ENCODE assay signal across 14 cellular contexts in the genomic region with DNA sequence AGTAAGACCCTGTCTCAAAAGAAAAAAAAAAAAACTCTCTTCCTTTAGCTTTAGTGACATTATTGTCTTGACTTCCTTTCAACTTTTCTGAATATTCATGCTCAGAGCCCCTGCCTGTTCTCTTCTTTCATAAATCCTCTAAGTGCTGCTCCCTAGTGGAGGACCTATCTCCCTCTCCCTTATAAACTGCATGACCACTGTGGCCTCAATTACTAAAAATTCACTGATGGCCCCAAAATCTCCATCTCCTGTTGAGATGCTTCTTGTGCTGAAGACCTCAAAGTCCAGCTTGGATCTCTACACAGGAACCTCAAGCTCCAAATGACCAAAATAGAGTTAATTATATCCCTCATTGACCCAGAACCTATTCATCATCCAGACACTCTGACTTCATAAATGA. TPM values are rescaled to one million over a fixed set of nuclear protein-coding genes. Genes with fewer than 3 reads are reported as not detected.
DNase-seq lines count a peak whose midpoint lies in the region; ATAC-seq, FAIRE-seq and TF ChIP-seq lines count a peak whose summit lies in the region.
"Had no signal": no experiment of that assay in that cellular context is flagged by ENCODE, and none has a peak within 500 bp of the region (broad histone marks: within the 10 kb centered on the region; RNA-seq: fewer than 3 reads in every experiment).

No MANE protein-coding gene starts in this region.

- H3K4me1 ChIP-seq in GM23338 (ENCODE audit: insufficient read depth) (no peaks in the 10 kb centered on the region), lung (ENCODE audit: control insufficient read depth in 2 of 2, insufficient read depth in 2 of 2, low read length in 2 of 2) (no peaks in the 10 kb centered on the region), kidney (ENCODE audit: control insufficient read depth in 1 of 2, insufficient read depth in 1 of 2, low read depth in 1 of 2, low read length in 2 of 2) (no peaks in the 10 kb centered on the region)

- no peaks in the 10 kb centered on the region for H3K9me3 Mint-ChIP-seq in GM23338
- H3K9me3 Mint-ChIP-seq: stimulated activated naive CD8-positive, alpha-beta T cell treated with anti-CD3 and anti-CD28 coated beads, Interleukin-15, Interleukin-2, amounts not matched to agents 100 ng/mL and 50 ng/mL, for 24 hours had no signal

- H3K9me3 ChIP-seq in lung (ENCODE audit: control insufficient read depth in 2 of 2, insufficient read depth in 1 of 2, low read length in 1 of 2) (peaks cover 0 to 2% of the 10 kb centered on the region in 2 donors), kidney (ENCODE audit: control insufficient read depth in 1 of 2, low read length in 2 of 2) (no peaks in the 10 kb centered on the region)

- no peaks in the 10 kb centered on the region for H3F3A ChIP-seq in GM23338 (replicated peaks; ENCODE audit: low read depth)

- H3K4me2 ChIP-seq in GM23338 = no peak overlapping the region

- no peak overlapping the region for H3K4me3 ChIP-seq in GM23338
- H3K4me3 ChIP-seq in lung = no peak overlapping the region
- no peak overlapping the region for H3K4me3 ChIP-seq in kidney (ENCODE audit: low read length in 2 of 2)

- no peak overlapping the region for H3K27ac Mint-ChIP-seq in GM23338
- H3K27ac Mint-ChIP-seq: stimulated activated naive CD8-positive, alpha-beta T cell treated with anti-CD3 and anti-CD28 coated beads, Interleukin-15, Interleukin-2, amounts not matched to agents 100 ng/mL and 50 ng/mL, for 24 hours had no signal

- peaks cover 6% of the 10 kb centered on the region; the same call in 2 of the 3 replicates for H3K4me1 Mint-ChIP-seq in GM23338

- H3K27ac ChIP-seq in GM23338 (ENCODE audit: low read depth) (no peak overlapping the region), lung (ENCODE audit: low read depth in 1 of 2, low read length in 1 of 2) (no peak overlapping the region), kidney (ENCODE audit: low read depth in 2 of 2, low read length in 2 of 2) (no peak overlapping the region)
- H3K27ac ChIP-seq: RWPE1 had no signal

- peaks cover 5% of the 10 kb centered on the region for H3K27me3 Mint-ChIP-seq in GM23338 (ENCODE audit: insufficient read depth, low read depth, poor library complexity)
- H3K27me3 Mint-ChIP-seq: stimulated activated naive CD8-positive, alpha-beta T cell treated with anti-CD3 and anti-CD28 coated beads, Interleukin-15, Interleukin-2, amounts not matched to agents 100 ng/mL and 50 ng/mL, for 24 hours had no signal

- H2AFZ ChIP-seq in GM23338 = 0 out of 2 replicates have a peak overlapping the region, but pooled peaks have one; percentile 0

- no peak overlapping the region for H3K4me3 Mint-ChIP-seq in GM23338
- H3K4me3 Mint-ChIP-seq: stimulated activated naive CD8-positive, alpha-beta T cell treated with anti-CD3 and anti-CD28 coated beads, Interleukin-15, Interleukin-2, amounts not matched to agents 100 ng/mL and 50 ng/mL, for 24 hours had no signal

- H3K36me3 Mint-ChIP-seq in GM23338 (ENCODE audit: low read depth) = no peaks in the 10 kb centered on the region

- H3K79me2 ChIP-seq in GM23338 (replicated peaks; ENCODE audit: insufficient read depth) = no peaks in the 10 kb centered on the region

- H4K20me1 ChIP-seq in GM23338 (replicated peaks; ENCODE audit: insufficient read depth) = no peaks in the 10 kb centered on the region

- intact Hi-C loops in kidney (cut with DNase I) = no loop called here

- ATAC-seq in GM23338 (peak; percentile 62), lung (ENCODE audit: insufficient read depth, low FRiP score) (no peak)

- no peaks in the 10 kb centered on the region for H3K36me3 ChIP-seq in GM23338 (ENCODE audit: insufficient read depth)
- H3K36me3 ChIP-seq in lung (ENCODE audit: control insufficient read depth in 2 of 2, insufficient read depth in 2 of 2, low read length in 2 of 2) = no peaks in the 10 kb centered on the region
- no peaks in the 10 kb centered on the region for H3K36me3 ChIP-seq in kidney (ENCODE audit: control insufficient read depth in 1 of 2, insufficient read depth in 2 of 2, low read length in 2 of 2)

- no peaks in the 10 kb centered on the region for H3K27me3 ChIP-seq in GM23338 (ENCODE audit: insufficient read depth)
- no peaks in the 10 kb centered on the region for H3K27me3 ChIP-seq in lung (ENCODE audit: control insufficient read depth, insufficient read depth)

- in situ Hi-C loops in SK-MEL-5 (cut with HindIII; ENCODE audit: low pct_unique_long_range_greater_than_20kb, low sequenced_read_pairs) = no loop called here

- DNase-seq in ELR (ENCODE audit: low read depth) = peak; percentile 5
- peak; percentile 61 for DNase-seq in GM23338 (ENCODE audit: low spot score)
- DNase-seq in SK-MEL-5 (ENCODE audit: low read depth, low spot score) = peak; percentile 56
- DNase-seq in lung (ENCODE audit: low spot score) = no peak
- no peak for DNase-seq in NCI-H526 treated with DMSO at 0.1 percent for 48 hours (lab: John Stamatoyannopoulos, UW)
- no peak for DNase-seq in NCI-H187 (lab: John Stamatoyannopoulos, UW)
- DNase-seq in kidney = no peak
- DNase-seq: amygdala, EL, NCI-H146 had no signal

- FAIRE-seq in kidney (lab: Jason Lieb, UNC) = no peak
- FAIRE-seq: endometrium had no signal

- peaks cover 7% of the 10 kb centered on the region for H3K9me2 ChIP-seq in GM23338 (ENCODE audit: insufficient read depth)

- TF ChIP-seq CTCF in GM23338 (conservative IDR thresholded peaks at IDR 0.05; ENCODE audit: low read depth in 2 of 2) (peak; percentile 58 to 61), lung (IDR thresholded peaks at IDR 0.05; ENCODE audit: control extremely low read depth, extremely low read depth) (peak; percentile 20), kidney (IDR thresholded peaks at IDR 0.05; ENCODE audit: borderline replicate concordance, extremely low read depth, insufficient read depth) (no peak)

- H3K9ac ChIP-seq in kidney (ENCODE audit: low read length in 2 of 2) = no peak overlapping the region

TF ChIP-seq in GM23338, 12 proteins besides CTCF, POLR2A, EP300 and RAD21 (continues in another document):
- no peak for TF ChIP-seq ZNF114 (CRISPR knock-in tag; IDR thresholded peaks at IDR 0.05)
- TF ChIP-seq STAT1 (IDR thresholded peaks at IDR 0.05; ENCODE audit: unreplicated experiment) = no peak
- no peak for TF ChIP-seq EZH2phosphoT487 (IDR thresholded peaks at IDR 0.05; ENCODE audit: unreplicated experiment)
- TF ChIP-seq NANOG (IDR thresholded peaks at IDR 0.05; ENCODE audit: borderline replicate concordance) = no peak
- no peak for TF ChIP-seq EZH2 (IDR thresholded peaks at IDR 0.05; ENCODE audit: low read depth, unreplicated experiment)
- TF ChIP-seq, protein P1, sequence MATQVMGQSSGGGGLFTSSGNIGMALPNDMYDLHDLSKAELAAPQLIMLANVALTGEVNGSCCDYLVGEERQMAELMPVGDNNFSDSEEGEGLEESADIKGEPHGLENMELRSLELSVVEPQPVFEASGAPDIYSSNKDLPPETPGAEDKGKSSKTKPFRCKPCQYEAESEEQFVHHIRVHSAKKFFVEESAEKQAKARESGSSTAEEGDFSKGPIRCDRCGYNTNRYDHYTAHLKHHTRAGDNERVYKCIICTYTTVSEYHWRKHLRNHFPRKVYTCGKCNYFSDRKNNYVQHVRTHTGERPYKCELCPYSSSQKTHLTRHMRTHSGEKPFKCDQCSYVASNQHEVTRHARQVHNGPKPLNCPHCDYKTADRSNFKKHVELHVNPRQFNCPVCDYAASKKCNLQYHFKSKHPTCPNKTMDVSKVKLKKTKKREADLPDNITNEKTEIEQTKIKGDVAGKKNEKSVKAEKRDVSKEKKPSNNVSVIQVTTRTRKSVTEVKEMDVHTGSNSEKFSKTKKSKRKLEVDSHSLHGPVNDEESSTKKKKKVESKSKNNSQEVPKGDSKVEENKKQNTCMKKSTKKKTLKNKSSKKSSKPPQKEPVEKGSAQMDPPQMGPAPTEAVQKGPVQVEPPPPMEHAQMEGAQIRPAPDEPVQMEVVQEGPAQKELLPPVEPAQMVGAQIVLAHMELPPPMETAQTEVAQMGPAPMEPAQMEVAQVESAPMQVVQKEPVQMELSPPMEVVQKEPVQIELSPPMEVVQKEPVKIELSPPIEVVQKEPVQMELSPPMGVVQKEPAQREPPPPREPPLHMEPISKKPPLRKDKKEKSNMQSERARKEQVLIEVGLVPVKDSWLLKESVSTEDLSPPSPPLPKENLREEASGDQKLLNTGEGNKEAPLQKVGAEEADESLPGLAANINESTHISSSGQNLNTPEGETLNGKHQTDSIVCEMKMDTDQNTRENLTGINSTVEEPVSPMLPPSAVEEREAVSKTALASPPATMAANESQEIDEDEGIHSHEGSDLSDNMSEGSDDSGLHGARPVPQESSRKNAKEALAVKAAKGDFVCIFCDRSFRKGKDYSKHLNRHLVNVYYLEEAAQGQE (IDR thresholded peaks at IDR 0.05; ENCODE audit: unreplicated experiment) = no peak

RNA-seq across cellular contexts. Expression of gene ITLN1, which starts 7.8 kb away (rescaled TPM):
- total RNA-seq in GM23338 (2014; rRNA removed; shearing (Covaris generic)) = not detected in 2 replicates
- polyA plus RNA-seq in GM23338 (2016; fragmentation: Nextera tagmentation; extraction: Ambion mirVana) (not detected in 2 replicates), lung (100 to 1,000 TPM in 1 of 2 donors, under 1 TPM in 1; 0.86 to 110 TPM), kidney (ENCODE audit: insufficient read depth, low read depth, low replicate concordance) (15.4 TPM)
- not detected in 2 replicates for total RNA-seq in SK-MEL-5 (2014; rRNA removed; shearing (Covaris generic))
- not detected in 2 replicates for polyA plus RNA-seq in SK-MEL-5 (2015; cell fraction: cytosol; rRNA removed)
- polyA plus RNA-seq in SK-MEL-5 (2015; cell fraction: nucleus; rRNA removed) = not detected in 2 replicates
- total RNA-seq in lung (1 to 10 TPM; 1.6 to 3.3 TPM), kidney (not detected)
- polyA plus RNA-seq: neural cell had no signal

RNA-seq across cellular contexts. Expression of gene CD244, which starts 14.5 kb away (rescaled TPM):
- total RNA-seq in GM23338 (2014; rRNA removed; shearing (Covaris generic)) = not detected in 2 replicates
- polyA plus RNA-seq in GM23338 (2016; fragmentation: Nextera tagmentation; extraction: Ambion mirVana) (not detected in 2 replicates), lung (1 to 10 TPM in 1 of 2 donors, under 1 TPM in 1; 0.57 to 3.1 TPM), kidney (ENCODE audit: insufficient read depth, low read depth, low replicate concordance) (0.15 TPM)
- 0.05 TPM in 2 replicates for total RNA-seq in SK-MEL-5 (2014; rRNA removed; shearing (Covaris generic))
- 0.04 and 0.10 TPM in 2 replicates for polyA plus RNA-seq in SK-MEL-5 (2015; cell fraction: cytosol; rRNA removed)
- 0.19 TPM in 1 of 2 replicates, not detected in the other for polyA plus RNA-seq in SK-MEL-5 (2015; cell fraction: nucleus; rRNA removed)
- total RNA-seq in lung (1 to 10 TPM; 1.5 to 3.2 TPM), kidney (1.8 TPM)
- polyA plus RNA-seq: neural cell had no signal

Comparison
In these comparisons a context has a peak if more than half of its experiments do, and no peak if none do; other contexts are left out.
1. DNase-seq: peak in ELR (single experiment), GM23338 (single experiment) and SK-MEL-5 (single experiment); none in lung (single experiment), NCI-H526 treated with DMSO at 0.1 percent for 48 hours (single experiment), NCI-H187 (0 of 2) and kidney (single experiment).